9 cellular contexts compared by ENCODE assay signal in the genomic region with DNA sequence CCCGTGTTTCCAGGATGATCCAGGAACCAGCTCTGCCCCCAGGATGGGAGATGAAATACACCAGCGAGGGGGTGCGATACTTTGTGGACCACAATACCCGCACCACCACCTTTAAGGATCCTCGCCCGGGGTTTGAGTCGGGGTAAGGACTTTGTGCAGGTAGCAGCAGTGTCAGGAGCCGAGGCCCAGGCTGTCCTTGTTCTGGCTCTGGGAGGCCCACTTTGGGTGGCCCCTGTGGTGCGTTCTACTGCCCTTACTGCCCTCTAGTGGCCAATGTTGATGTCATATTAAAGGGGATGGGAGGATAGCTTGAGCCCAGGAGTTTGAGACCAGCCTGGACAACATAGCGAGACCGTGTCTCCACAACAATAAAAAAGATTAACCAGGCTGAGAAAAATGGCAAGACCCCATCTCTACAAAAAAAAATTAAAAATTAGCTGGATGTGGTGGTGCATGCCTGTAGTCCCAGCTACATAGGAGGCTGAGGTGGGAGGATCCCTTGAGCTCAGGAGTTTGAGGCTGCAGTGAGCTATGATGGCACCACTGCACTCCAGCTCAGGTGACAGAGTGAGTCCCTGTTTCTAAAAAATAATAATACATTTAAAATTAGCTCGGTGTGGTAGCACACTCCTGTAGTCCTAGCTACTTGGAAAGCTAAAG. TPM values are rescaled to one million over a fixed set of nuclear protein-coding genes. Genes with fewer than 3 reads are reported as not detected.
DNase-seq lines count a peak whose midpoint lies in the region; ATAC-seq, FAIRE-seq and TF ChIP-seq lines count a peak whose summit lies in the region.
"Had no signal": no experiment of that assay in that cellular context is flagged by ENCODE, and none has a peak within 500 bp of the region (broad histone marks: within the 10 kb centered on the region; RNA-seq: fewer than 3 reads in every experiment).

No MANE protein-coding gene starts in this region.

- peak; percentile 64 for TF ChIP-seq CTCF in fibroblast of pulmonary artery (IDR thresholded peaks at IDR 0.05; ENCODE audit: low read length, missing control alignments)
- peak; percentile 79 for TF ChIP-seq CTCF in neural crest cell (conservative IDR thresholded peaks at IDR 0.05)

- peaks cover 7% of the 10 kb centered on the region for H3K36me3 Mint-ChIP-seq in neural crest cell (ENCODE audit: low read depth)

- H3K4me1 ChIP-seq in BLaER1, result peaks cover 82% of the 10 kb centered on the region

- H3K9ac ChIP-seq in BLaER1, result no peak overlapping the region

- peak; percentile 42 for ATAC-seq in GM19351 (IDR thresholded peaks at IDR 0.05; ENCODE audit: unreplicated experiment)
- no peak for ATAC-seq in GM18873 (IDR thresholded peaks at IDR 0.05; ENCODE audit: low FRiP score, unreplicated experiment)

- no peaks in the 10 kb centered on the region for H3K27me3 Mint-ChIP-seq in neural crest cell (ENCODE audit: low read depth)
- H3K27me3 Mint-ChIP-seq: IgD-negative memory B cell had no signal

- H3K9me3 ChIP-seq in BLaER1, result no peaks in the 10 kb centered on the region

- no peaks in the 10 kb centered on the region for H4K20me1 ChIP-seq in BLaER1

- H3K4me3 ChIP-seq in BLaER1 (no peak overlapping the region), fibroblast of pulmonary artery (replicated peaks; ENCODE audit: low read depth, low read length) (no peak overlapping the region)

- no peaks in the 10 kb centered on the region for H3K9me3 Mint-ChIP-seq in neural crest cell
- H3K9me3 Mint-ChIP-seq: IgD-negative memory B cell had no signal

- no peak overlapping the region for H3K27ac ChIP-seq in BLaER1

- H3K27me3 ChIP-seq in BLaER1, result no peaks in the 10 kb centered on the region

- no peak overlapping the region for H3K4me3 Mint-ChIP-seq in neural crest cell
- H3K4me3 Mint-ChIP-seq: IgD-negative memory B cell had no signal

- FAIRE-seq in urothelium cell line (lab: Jason Lieb, UNC), result no peak

- peak; percentile 9 for DNase-seq in NCI-H82 treated with DMSO at 0.1 percent for 48 hours (lab: John Stamatoyannopoulos, UW; ENCODE audit: unreplicated experiment)
- peak; percentile 27 for DNase-seq in activated T-cell treated with anti-CD3 and anti-CD28 coated beads for 4 hours
- peak; percentile 75 for DNase-seq in fibroblast of pulmonary artery (ENCODE audit: low read depth)
- DNase-seq in neural crest cell (ENCODE audit: low read depth, low spot score), result peak; percentile 61
- DNase-seq in urothelium cell line (ENCODE audit: low spot score), result peak; percentile 75

- peaks cover 26% of the 10 kb centered on the region for H3K4me1 Mint-ChIP-seq in neural crest cell
- H3K4me1 Mint-ChIP-seq: IgD-negative memory B cell had no signal

- peak overlapping the region; percentile 73; the same call in 1 of the 2 replicates for H3K4me2 ChIP-seq in BLaER1

- no peak overlapping the region for H3K27ac Mint-ChIP-seq in neural crest cell (ENCODE audit: unreplicated experiment)

- H3K36me3 ChIP-seq in BLaER1, result peaks cover 55% of the 10 kb centered on the region

RNA-seq across cellular contexts. Expression of gene CLEC18A, which starts 20.9 kb away (rescaled TPM):
- total RNA-seq in neural crest cell, result 3.1 and 3.8 TPM in 2 replicates

Comparison
In these comparisons a context has a peak if more than half of its experiments do, and no peak if none do; other contexts are left out.
1. DNase-seq: peak in every context shown above with its lines; median percentile 75 in fibroblast of pulmonary artery; 75 in urothelium cell line; 61 in neural crest cell; 27 in activated T-cell treated with anti-CD3 and anti-CD28 coated beads for 4 hours; 9 in NCI-H82 treated with DMSO at 0.1 percent for 48 hours.